Comparison of ENCODE assay signal across 21 cellular contexts in genomic region chr10:106959521-106959920, GRCh38.
DNase-seq lines count a peak whose midpoint lies in the region; ATAC-seq and TF ChIP-seq lines count a peak whose summit lies in the region.
"Had no signal": no experiment of that assay in that cellular context is flagged by ENCODE, and none has a peak within 500 bp of the region (broad histone marks: within the 10 kb centered on the region; RNA-seq: fewer than 3 reads in every experiment).

No MANE protein-coding gene starts in this region.

- no peaks in the 10 kb centered on the region for H3K27me3 ChIP-seq in lower lobe of right lung (ENCODE audit: low read depth)
- H3K27me3 ChIP-seq: BE2C, esophagus squamous epithelium, Peyer's patch had no signal

- no peaks in the 10 kb centered on the region for H3K4me1 ChIP-seq in lower lobe of right lung
- H3K4me1 ChIP-seq: esophagus squamous epithelium, Peyer's patch had no signal

- DNase-seq in lower lobe of right lung (no peak), pons (ENCODE audit: low spot score) (no peak), HUDEP-2 (lab: John Stamatoyannopoulos, UW; ENCODE audit: unreplicated experiment in 76 of 76) (no peak), SK-N-DZ (ENCODE audit: low spot score) (no peak), hippocampal formation (lab: John Stamatoyannopoulos, UW) (no peak)
- DNase-seq: activated CD4-positive, CD25-positive, alpha-beta regulatory T cell treated with anti-CD3 and anti-CD28 coated beads, Interleukin-2, amount 50 U/mL, for 72 hours; activated T-cell treated with anti-CD3 and anti-CD28 coated beads, Interleukin-2, amount 50 U/mL, for 4 hours; BE2C; cortex of kidney; DND-41; esophagus squamous epithelium; GM23248; NCI-H146; nephron progenitor cell; Peyer's patch; right cardiac atrium; stimulated activated CD4-positive, alpha-beta T cell treated with anti-CD3 and anti-CD28 coated beads, Interleukin-4, amount 100 ng/mL, for 1 hour had no signal

- H3K27ac ChIP-seq in lower lobe of right lung, result peak overlapping the region; percentile 9
- H3K27ac ChIP-seq: esophagus squamous epithelium, GM23248, Peyer's patch had no signal

- no peaks in the 10 kb centered on the region for H3K36me3 ChIP-seq in lower lobe of right lung
- H3K36me3 ChIP-seq: esophagus squamous epithelium, Peyer's patch had no signal

- no peak for TF ChIP-seq CTCF in lower lobe of right lung (IDR thresholded peaks at IDR 0.05)

- no peak overlapping the region for H3K4me3 ChIP-seq in lower lobe of right lung
- H3K4me3 ChIP-seq: esophagus squamous epithelium, GM23248, lung, Peyer's patch had no signal

- intact Hi-C loops in lower lobe of right lung (cut with DNase I), result no loop called here

- peak; percentile 45 for ATAC-seq in GM18858 (IDR thresholded peaks at IDR 0.05; ENCODE audit: unreplicated experiment)
- peak; percentile 50 for ATAC-seq in GM21529 (IDR thresholded peaks at IDR 0.05; ENCODE audit: unreplicated experiment)
- peak; percentile 50 for ATAC-seq in HG03066 (IDR thresholded peaks at IDR 0.05; ENCODE audit: low read depth, unreplicated experiment)
- ATAC-seq in lower lobe of right lung, result peak in 1 of 2 donors; percentile 40
- ATAC-seq: activated T-cell treated with anti-CD3 and anti-CD28 coated beads, Interleukin-2, amount 50 U/mL, for 4 hours had no signal

- no peaks in the 10 kb centered on the region for H3K9me3 ChIP-seq in lower lobe of right lung
- H3K9me3 ChIP-seq: BE2C, Peyer's patch had no signal
